Comparison of ENCODE assay signal across 23 cellular contexts in the genomic region with DNA sequence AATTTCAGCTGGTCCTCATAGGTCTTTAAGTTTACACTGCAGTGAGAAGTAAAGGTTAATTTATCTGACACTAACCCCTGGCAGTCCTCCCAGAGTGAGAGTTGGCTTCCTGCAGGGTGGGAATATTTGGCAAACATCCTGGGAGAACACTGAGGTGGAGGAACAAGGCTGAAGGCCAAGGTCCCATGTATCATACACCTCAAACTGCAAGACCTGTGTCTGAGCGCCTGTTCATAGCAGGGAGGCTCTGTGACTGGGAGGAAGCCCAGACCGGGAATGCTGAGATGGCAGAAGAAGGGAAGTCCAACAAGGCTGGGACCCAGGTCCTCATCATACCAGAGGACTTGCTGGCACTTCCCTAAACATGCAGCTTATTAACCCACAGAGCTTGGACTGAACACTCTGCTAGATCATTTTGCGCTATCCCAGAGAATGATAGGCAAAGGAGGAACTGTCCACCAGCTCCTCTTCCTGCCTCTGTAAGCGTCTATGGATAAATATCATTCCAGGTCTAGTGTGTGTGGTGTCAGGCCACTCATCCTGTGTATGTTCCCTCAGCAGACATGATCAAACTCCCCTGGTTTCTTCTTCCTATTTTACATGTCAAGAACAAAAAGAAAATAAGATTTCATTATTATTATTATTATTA.
DNase-seq lines count a peak whose midpoint lies in the region; ATAC-seq, FAIRE-seq and TF ChIP-seq lines count a peak whose summit lies in the region.
"Had no signal": no experiment of that assay in that cellular context is flagged by ENCODE, and none has a peak within 500 bp of the region (broad histone marks: within the 10 kb centered on the region; RNA-seq: fewer than 3 reads in every experiment).

No MANE protein-coding gene starts in this region.

- TF ChIP-seq EP300 in transverse colon (IDR thresholded peaks at IDR 0.05; ENCODE audit: low read depth), result no peak

- H3K4me1 ChIP-seq in heart right ventricle, result peaks cover 0 to 36% (median 12%) of the 10 kb centered on the region in 9 donors
- H3K4me1 ChIP-seq in transverse colon, result peaks cover 0 to 43% (median 25%) of the 10 kb centered on the region in 4 donors
- H3K4me1 ChIP-seq: BLaER1 treated with 17β-estradiol and CSF1 and Interleukin-3, amounts not matched to agents 10 nM and 100 nM; testis had no signal

- no peak overlapping the region for H3K4me3 ChIP-seq in heart right ventricle
- no peak overlapping the region for H3K4me3 ChIP-seq in transverse colon
- H3K4me3 ChIP-seq: BLaER1 treated with 17β-estradiol and CSF1 and Interleukin-3, amounts not matched to agents 10 nM and 100 nM; testis had no signal

- TF ChIP-seq CTCF in heart right ventricle (IDR thresholded peaks at IDR 0.05) (no peak), transverse colon (IDR thresholded peaks at IDR 0.05) (no peak)

- 34 to 39% methylated on average over 4 of the region's 4 CpGs for WGBS in heart right ventricle, 2 donors
- 37 to 63% methylated on average over 3 to 4 of the region's 4 CpGs for WGBS in transverse colon (ENCODE audit: low coverage in 1 of 2), 2 donors

- ATAC-seq in Right ventricle myocardium superior (ENCODE audit: poor library complexity) (peak; percentile 73), heart right ventricle (peak in 6 of 8 donors; percentile 54 to 80 (median 70))
- ATAC-seq: activated CD4-positive, alpha-beta T cell treated with anti-CD3 and anti-CD28 coated beads for 36 hours; activated T-helper 17 cell treated with anti-CD3 and anti-CD28 coated beads, Interleukin-2, amount 50 U/mL, for 72 hours; natural killer cell; stimulated activated memory B cell treated with anti-CD40 and anti-IgM and Interleukin-4, amounts not matched to agents 10 μg/mL and 1 μg/mL and 100 μg/mL, for 72 hours had no signal

- in situ Hi-C loops in transverse colon (cut with MboI; ENCODE audit: low pct_ligation_motif_present in 1 of 4, low pct_unique_long_range_greater_than_20kb in 1 of 4, low sequenced_read_pairs in 3 of 4), result no loop called here

- intact Hi-C loops in Right ventricle myocardium superior (cut with DNase I), result no loop called here
- intact Hi-C loops in cardiac septum (cut with DNase I), result loop anchor here (10.0 kb wide), 2 partner anchors 59 to 149 kb away; no protein-coding TSS in a partner anchor
- intact Hi-C loops in heart right ventricle (cut with DNase I), result loop anchor here in 1 of 10 donors (10.0 kb wide), 1 partner anchor 321 kb away; a partner anchor contains a TSS
- intact Hi-C loops in transverse colon (cut with DNase I; ENCODE audit: low total_unique reads), result no loop called here

- TF ChIP-seq POLR2A in transverse colon (IDR thresholded peaks at IDR 0.05), result no peak

- H3K27ac ChIP-seq in heart right ventricle, result no peak overlapping the region
- peak overlapping the region in 1 of 4 donors; percentile 16 for H3K27ac ChIP-seq in transverse colon
- H3K27ac ChIP-seq: BLaER1 treated with 17β-estradiol and CSF1 and Interleukin-3, amounts not matched to agents 10 nM and 100 nM; brain microvascular endothelial cell; testis had no signal

- H3K36me3 ChIP-seq in heart right ventricle, result no peaks in the 10 kb centered on the region
- no peaks in the 10 kb centered on the region for H3K36me3 ChIP-seq in transverse colon
- H3K36me3 ChIP-seq: BLaER1 treated with 17β-estradiol and CSF1 and Interleukin-3, amounts not matched to agents 10 nM and 100 nM; brain microvascular endothelial cell had no signal

- H3K27me3 ChIP-seq in heart right ventricle, result no peaks in the 10 kb centered on the region
- H3K27me3 ChIP-seq in transverse colon, result no peaks in the 10 kb centered on the region
- H3K27me3 ChIP-seq: BLaER1 treated with 17β-estradiol and CSF1 and Interleukin-3, amounts not matched to agents 10 nM and 100 nM; brain microvascular endothelial cell; testis had no signal

- FAIRE-seq in RCC 7860 (lab: Jason Lieb, UNC), result no peak
- FAIRE-seq: frontal cortex, TTC549 had no signal

- DNase-seq in Right ventricle myocardium superior, result no peak
- DNase-seq in cardiac septum (ENCODE audit: low spot score), result no peak
- DNase-seq in astrocyte of the hippocampus (ENCODE audit: low read depth, low spot score), result peak; percentile 3
- DNase-seq in heart right ventricle, result peak in 1 of 2 donors; percentile 24
- peak; percentile 43 for DNase-seq in transverse colon
- no peak for DNase-seq in activated effector memory CD4-positive, alpha-beta T cell treated with anti-CD3 and anti-CD28 coated beads, Interleukin-2, amount 50 U/mL, for 16 hours
- DNase-seq in NCI-H2196 treated with DMSO at 0.1 percent for 48 hours (lab: John Stamatoyannopoulos, UW; ENCODE audit: unreplicated experiment), result no peak
- DNase-seq in RCC 7860 (ENCODE audit: low spot score), result no peak
- DNase-seq: activated CD4-positive, alpha-beta T cell treated with anti-CD3 and anti-CD28 coated beads for 36 hours; activated naive CD8-positive, alpha-beta T cell treated with anti-CD3 and anti-CD28 coated beads, Interleukin-2, amount 10 ng/mL, durations not matched to agents 7 days and 5 days; Calu3; HFFc6; MM.1S; natural killer cell; NCI-H1436; NK-92 treated with Interleukin-12 subunit alpha and Interleukin-12 subunit beta, amount 100 ng/mL, for 24 hours; testis had no signal

- H3K9me3 ChIP-seq in heart right ventricle (no peaks in the 10 kb centered on the region), transverse colon (no peaks in the 10 kb centered on the region)
- H3K9me3 ChIP-seq: BLaER1 treated with 17β-estradiol and CSF1 and Interleukin-3, amounts not matched to agents 10 nM and 100 nM; testis had no signal

Comparison
In these comparisons a context has a peak if more than half of its experiments do, and no peak if none do; other contexts are left out.
1. DNase-seq: peak in astrocyte of the hippocampus (single experiment) and transverse colon (single experiment); none in Right ventricle myocardium superior (single experiment), cardiac septum (single experiment), activated effector memory CD4-positive, alpha-beta T cell treated with anti-CD3 and anti-CD28 coated beads, Interleukin-2, amount 50 U/mL, for 16 hours (single experiment), NCI-H2196 treated with DMSO at 0.1 percent for 48 hours (single experiment) and RCC 7860 (single experiment).